ENCODE assay signal across 1 cellular context in the genomic region with DNA sequence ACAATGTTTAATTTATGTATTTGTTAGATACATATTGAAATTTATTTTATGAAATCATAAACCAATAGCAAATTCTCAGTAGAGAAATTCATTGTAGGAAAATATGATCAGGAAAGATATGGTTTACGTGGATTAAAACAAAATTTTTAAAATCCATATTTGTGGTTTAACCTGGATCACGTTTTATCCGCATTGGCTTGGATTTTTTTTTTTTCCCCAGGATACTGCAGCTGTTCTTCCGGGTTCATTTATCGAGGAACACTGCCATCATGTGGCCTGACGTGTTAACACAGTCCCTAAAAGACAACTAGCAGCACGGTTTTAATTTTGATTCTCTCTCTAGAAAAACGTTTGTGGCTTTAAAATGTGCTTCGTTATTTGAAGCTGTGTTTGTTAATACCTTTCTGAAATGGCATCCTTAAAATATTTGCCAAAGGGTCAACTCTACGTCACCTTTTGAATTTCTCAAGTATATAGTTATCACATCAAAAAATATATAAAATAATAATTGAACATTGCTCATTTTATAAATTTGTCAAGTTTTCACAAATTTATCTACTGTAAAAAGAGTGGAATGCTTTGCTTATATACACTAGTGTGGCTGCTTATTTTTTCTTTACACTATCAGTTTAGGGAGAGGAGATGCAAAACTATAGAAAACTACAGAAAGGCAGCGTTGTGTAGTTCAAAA.
A peak's percentile ranks its signal among the peaks of the same experiment; 100 is the strongest.
TF ChIP-seq lines count a peak whose summit lies in the region.

No MANE protein-coding gene starts in this region.

TF ChIP-seq in HepG2, 621 proteins besides CTCF, POLR2A, EP300 and RAD21 (continued from another document and continues in another):
- TF ChIP-seq, protein P1, sequence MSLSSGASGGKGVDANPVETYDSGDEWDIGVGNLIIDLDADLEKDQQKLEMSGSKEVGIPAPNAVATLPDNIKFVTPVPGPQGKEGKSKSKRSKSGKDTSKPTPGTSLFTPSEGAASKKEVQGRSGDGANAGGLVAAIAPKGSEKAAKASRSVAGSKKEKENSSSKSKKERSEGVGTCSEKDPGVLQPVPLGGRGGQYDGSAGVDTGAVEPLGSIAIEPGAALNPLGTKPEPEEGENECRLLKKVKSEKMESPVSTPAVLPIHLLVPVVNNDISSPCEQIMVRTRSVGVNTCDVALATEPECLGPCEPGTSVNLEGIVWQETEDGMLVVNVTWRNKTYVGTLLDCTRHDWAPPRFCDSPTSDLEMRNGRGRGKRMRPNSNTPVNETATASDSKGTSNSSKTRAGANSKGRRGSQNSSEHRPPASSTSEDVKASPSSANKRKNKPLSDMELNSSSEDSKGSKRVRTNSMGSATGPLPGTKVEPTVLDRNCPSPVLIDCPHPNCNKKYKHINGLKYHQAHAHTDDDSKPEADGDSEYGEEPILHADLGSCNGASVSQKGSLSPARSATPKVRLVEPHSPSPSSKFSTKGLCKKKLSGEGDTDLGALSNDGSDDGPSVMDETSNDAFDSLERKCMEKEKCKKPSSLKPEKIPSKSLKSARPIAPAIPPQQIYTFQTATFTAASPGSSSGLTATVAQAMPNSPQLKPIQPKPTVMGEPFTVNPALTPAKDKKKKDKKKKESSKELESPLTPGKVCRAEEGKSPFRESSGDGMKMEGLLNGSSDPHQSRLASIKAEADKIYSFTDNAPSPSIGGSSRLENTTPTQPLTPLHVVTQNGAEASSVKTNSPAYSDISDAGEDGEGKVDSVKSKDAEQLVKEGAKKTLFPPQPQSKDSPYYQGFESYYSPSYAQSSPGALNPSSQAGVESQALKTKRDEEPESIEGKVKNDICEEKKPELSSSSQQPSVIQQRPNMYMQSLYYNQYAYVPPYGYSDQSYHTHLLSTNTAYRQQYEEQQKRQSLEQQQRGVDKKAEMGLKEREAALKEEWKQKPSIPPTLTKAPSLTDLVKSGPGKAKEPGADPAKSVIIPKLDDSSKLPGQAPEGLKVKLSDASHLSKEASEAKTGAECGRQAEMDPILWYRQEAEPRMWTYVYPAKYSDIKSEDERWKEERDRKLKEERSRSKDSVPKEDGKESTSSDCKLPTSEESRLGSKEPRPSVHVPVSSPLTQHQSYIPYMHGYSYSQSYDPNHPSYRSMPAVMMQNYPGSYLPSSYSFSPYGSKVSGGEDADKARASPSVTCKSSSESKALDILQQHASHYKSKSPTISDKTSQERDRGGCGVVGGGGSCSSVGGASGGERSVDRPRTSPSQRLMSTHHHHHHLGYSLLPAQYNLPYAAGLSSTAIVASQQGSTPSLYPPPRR (CRISPR knock-in tag; IDR thresholded peaks at IDR 0.05; ENCODE audit: borderline replicate concordance), result no peak
- TF ChIP-seq ZFP36 (IDR thresholded peaks at IDR 0.05; ENCODE audit: borderline replicate concordance, low read depth, low read length, partially characterized antibody) (no peak), ZNF143 (CRISPR knock-in tag; IDR thresholded peaks at IDR 0.05) (no peak), XRCC5 (optimal IDR thresholded peaks at IDR 0.05; ENCODE audit: low read length) (no peak), ZNF17 (CRISPR knock-in tag; IDR thresholded peaks at IDR 0.05) (no peak), CBFB (CRISPR knock-in tag; IDR thresholded peaks at IDR 0.05) (no peak), KDM3A (CRISPR knock-in tag; IDR thresholded peaks at IDR 0.05; ENCODE audit: low read depth) (0 out of 2 replicates have a peak, but pooled peaks have one; percentile 22), ZNF614 (CRISPR knock-in tag; IDR thresholded peaks at IDR 0.05; ENCODE audit: borderline replicate concordance) (no peak), ZNF264 (CRISPR knock-in tag; IDR thresholded peaks at IDR 0.05) (no peak), ESRRA (CRISPR knock-in tag; IDR thresholded peaks at IDR 0.05; ENCODE audit: low read depth) (no peak), NR2F6 (IDR thresholded peaks at IDR 0.05) (no peak), NR2F6 (CRISPR knock-in tag; IDR thresholded peaks at IDR 0.05) (0 out of 2 replicates have a peak, but pooled peaks have one; percentile 11), ZNF619 (CRISPR knock-in tag; IDR thresholded peaks at IDR 0.05) (no peak), ZKSCAN5 (CRISPR knock-in tag; IDR thresholded peaks at IDR 0.05) (no peak), GTF2F1 (IDR thresholded peaks at IDR 0.05; ENCODE audit: low read length) (no peak), MIXL1 (CRISPR knock-in tag; IDR thresholded peaks at IDR 0.05) (peak; percentile 64; the same call in 1 of the 2 replicates), NCOR1 (IDR thresholded peaks at IDR 0.05; ENCODE audit: borderline replicate concordance, low read length) (no peak), NFIC (IDR thresholded peaks at IDR 0.05; ENCODE audit: low read length) (no peak), U2AF2 (IDR thresholded peaks at IDR 0.05; ENCODE audit: low read depth, low read length) (no peak), ZNF660 (CRISPR knock-in tag; IDR thresholded peaks at IDR 0.05; ENCODE audit: borderline replicate concordance, low read depth) (no peak), GATAD1 (CRISPR knock-in tag; IDR thresholded peaks at IDR 0.05) (no peak), YEATS2 (CRISPR knock-in tag; IDR thresholded peaks at IDR 0.05; ENCODE audit: borderline replicate concordance) (peak; percentile 23; the same call in 1 of the 2 replicates), SMC3 (IDR thresholded peaks at IDR 0.05; ENCODE audit: low read length) (peak; percentile 94), MTA3 (CRISPR knock-in tag; IDR thresholded peaks at IDR 0.05) (no peak), RARG (CRISPR knock-in tag; IDR thresholded peaks at IDR 0.05; ENCODE audit: low read depth) (no peak), MEF2D (CRISPR knock-in tag; IDR thresholded peaks at IDR 0.05) (no peak), ZSCAN20 (CRISPR knock-in tag; IDR thresholded peaks at IDR 0.05; ENCODE audit: borderline replicate concordance) (no peak), DPF2 (CRISPR knock-in tag; IDR thresholded peaks at IDR 0.05; ENCODE audit: borderline replicate concordance, low read depth) (no peak), BHLHE40 (IDR thresholded peaks at IDR 0.05; ENCODE audit: low read length) (peak; percentile 60; the same call in 1 of the 2 replicates)
- TF ChIP-seq, protein P2, sequence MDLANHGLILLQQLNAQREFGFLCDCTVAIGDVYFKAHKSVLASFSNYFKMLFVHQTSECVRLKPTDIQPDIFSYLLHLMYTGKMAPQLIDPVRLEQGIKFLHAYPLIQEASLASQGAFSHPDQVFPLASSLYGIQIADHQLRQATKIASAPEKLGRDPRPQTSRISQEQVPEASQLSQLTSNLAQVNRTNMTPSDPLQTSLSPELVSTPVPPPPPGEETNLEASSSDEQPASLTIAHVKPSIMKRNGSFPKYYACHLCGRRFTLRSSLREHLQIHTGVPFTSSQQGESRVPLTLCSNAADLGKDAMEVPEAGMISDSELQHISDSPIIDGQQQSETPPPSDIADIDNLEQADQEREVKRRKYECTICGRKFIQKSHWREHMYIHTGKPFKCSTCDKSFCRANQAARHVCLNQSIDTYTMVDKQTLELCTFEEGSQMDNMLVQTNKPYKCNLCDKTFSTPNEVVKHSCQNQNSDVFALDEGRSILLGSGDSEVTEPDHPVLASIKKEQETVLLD (CRISPR knock-in tag; IDR thresholded peaks at IDR 0.05; ENCODE audit: low read depth), result no peak
- TF ChIP-seq, protein P3, sequence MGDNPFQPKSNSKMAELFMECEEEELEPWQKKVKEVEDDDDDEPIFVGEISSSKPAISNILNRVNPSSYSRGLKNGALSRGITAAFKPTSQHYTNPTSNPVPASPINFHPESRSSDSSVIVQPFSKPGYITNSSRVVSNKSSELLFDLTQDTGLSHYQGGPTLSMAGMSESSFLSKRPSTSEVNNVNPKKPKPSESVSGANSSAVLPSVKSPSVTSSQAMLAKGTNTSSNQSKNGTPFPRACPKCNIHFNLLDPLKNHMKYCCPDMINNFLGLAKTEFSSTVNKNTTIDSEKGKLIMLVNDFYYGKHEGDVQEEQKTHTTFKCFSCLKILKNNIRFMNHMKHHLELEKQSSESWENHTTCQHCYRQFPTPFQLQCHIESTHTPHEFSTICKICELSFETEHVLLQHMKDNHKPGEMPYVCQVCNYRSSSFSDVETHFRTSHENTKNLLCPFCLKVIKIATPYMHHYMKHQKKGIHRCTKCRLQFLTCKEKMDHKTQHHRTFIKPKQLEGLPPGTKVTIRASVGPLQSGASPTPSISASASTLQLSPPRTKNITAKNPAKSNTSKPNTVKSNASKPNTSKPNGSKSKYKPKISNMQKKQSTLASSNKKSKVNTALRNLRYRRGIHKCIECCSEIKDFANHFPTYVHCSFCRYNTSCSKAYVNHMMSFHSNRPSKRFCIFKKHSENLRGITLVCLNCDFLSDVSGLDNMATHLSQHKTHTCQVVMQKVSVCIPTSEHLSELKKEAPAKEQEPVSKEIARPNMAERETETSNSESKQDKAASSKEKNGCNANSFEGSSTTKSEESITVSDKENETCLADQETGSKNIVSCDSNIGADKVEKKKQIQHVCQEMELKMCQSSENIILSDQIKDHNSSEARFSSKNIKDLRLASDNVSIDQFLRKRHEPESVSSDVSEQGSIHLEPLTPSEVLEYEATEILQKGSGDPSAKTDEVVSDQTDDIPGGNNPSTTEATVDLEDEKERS (CRISPR knock-in tag; IDR thresholded peaks at IDR 0.05), result no peak
- TF ChIP-seq, protein P4, sequence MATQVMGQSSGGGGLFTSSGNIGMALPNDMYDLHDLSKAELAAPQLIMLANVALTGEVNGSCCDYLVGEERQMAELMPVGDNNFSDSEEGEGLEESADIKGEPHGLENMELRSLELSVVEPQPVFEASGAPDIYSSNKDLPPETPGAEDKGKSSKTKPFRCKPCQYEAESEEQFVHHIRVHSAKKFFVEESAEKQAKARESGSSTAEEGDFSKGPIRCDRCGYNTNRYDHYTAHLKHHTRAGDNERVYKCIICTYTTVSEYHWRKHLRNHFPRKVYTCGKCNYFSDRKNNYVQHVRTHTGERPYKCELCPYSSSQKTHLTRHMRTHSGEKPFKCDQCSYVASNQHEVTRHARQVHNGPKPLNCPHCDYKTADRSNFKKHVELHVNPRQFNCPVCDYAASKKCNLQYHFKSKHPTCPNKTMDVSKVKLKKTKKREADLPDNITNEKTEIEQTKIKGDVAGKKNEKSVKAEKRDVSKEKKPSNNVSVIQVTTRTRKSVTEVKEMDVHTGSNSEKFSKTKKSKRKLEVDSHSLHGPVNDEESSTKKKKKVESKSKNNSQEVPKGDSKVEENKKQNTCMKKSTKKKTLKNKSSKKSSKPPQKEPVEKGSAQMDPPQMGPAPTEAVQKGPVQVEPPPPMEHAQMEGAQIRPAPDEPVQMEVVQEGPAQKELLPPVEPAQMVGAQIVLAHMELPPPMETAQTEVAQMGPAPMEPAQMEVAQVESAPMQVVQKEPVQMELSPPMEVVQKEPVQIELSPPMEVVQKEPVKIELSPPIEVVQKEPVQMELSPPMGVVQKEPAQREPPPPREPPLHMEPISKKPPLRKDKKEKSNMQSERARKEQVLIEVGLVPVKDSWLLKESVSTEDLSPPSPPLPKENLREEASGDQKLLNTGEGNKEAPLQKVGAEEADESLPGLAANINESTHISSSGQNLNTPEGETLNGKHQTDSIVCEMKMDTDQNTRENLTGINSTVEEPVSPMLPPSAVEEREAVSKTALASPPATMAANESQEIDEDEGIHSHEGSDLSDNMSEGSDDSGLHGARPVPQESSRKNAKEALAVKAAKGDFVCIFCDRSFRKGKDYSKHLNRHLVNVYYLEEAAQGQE (IDR thresholded peaks at IDR 0.05; ENCODE audit: borderline replicate concordance in 1 of 2, low read depth in 1 of 2, low read length in 2 of 2), result no peak
- TF ChIP-seq, protein P5, sequence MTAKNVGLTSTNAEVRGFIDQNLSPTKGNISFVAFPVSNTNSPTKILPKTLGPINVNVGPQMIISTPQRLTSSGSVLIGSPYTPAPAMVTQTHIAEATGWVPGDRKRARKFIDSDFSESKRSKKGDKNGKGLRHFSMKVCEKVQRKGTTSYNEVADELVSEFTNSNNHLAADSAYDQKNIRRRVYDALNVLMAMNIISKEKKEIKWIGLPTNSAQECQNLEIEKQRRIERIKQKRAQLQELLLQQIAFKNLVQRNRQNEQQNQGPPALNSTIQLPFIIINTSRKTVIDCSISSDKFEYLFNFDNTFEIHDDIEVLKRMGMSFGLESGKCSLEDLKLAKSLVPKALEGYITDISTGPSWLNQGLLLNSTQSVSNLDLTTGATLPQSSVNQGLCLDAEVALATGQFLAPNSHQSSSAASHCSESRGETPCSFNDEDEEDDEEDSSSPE (CRISPR knock-in tag; IDR thresholded peaks at IDR 0.05), result no peak
- TF ChIP-seq, protein P6, sequence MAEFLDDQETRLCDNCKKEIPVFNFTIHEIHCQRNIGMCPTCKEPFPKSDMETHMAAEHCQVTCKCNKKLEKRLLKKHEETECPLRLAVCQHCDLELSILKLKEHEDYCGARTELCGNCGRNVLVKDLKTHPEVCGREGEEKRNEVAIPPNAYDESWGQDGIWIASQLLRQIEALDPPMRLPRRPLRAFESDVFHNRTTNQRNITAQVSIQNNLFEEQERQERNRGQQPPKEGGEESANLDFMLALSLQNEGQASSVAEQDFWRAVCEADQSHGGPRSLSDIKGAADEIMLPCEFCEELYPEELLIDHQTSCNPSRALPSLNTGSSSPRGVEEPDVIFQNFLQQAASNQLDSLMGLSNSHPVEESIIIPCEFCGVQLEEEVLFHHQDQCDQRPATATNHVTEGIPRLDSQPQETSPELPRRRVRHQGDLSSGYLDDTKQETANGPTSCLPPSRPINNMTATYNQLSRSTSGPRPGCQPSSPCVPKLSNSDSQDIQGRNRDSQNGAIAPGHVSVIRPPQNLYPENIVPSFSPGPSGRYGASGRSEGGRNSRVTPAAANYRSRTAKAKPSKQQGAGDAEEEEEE (CRISPR knock-in tag; IDR thresholded peaks at IDR 0.05; ENCODE audit: borderline replicate concordance), result no peak
- TF ChIP-seq, protein P7, sequence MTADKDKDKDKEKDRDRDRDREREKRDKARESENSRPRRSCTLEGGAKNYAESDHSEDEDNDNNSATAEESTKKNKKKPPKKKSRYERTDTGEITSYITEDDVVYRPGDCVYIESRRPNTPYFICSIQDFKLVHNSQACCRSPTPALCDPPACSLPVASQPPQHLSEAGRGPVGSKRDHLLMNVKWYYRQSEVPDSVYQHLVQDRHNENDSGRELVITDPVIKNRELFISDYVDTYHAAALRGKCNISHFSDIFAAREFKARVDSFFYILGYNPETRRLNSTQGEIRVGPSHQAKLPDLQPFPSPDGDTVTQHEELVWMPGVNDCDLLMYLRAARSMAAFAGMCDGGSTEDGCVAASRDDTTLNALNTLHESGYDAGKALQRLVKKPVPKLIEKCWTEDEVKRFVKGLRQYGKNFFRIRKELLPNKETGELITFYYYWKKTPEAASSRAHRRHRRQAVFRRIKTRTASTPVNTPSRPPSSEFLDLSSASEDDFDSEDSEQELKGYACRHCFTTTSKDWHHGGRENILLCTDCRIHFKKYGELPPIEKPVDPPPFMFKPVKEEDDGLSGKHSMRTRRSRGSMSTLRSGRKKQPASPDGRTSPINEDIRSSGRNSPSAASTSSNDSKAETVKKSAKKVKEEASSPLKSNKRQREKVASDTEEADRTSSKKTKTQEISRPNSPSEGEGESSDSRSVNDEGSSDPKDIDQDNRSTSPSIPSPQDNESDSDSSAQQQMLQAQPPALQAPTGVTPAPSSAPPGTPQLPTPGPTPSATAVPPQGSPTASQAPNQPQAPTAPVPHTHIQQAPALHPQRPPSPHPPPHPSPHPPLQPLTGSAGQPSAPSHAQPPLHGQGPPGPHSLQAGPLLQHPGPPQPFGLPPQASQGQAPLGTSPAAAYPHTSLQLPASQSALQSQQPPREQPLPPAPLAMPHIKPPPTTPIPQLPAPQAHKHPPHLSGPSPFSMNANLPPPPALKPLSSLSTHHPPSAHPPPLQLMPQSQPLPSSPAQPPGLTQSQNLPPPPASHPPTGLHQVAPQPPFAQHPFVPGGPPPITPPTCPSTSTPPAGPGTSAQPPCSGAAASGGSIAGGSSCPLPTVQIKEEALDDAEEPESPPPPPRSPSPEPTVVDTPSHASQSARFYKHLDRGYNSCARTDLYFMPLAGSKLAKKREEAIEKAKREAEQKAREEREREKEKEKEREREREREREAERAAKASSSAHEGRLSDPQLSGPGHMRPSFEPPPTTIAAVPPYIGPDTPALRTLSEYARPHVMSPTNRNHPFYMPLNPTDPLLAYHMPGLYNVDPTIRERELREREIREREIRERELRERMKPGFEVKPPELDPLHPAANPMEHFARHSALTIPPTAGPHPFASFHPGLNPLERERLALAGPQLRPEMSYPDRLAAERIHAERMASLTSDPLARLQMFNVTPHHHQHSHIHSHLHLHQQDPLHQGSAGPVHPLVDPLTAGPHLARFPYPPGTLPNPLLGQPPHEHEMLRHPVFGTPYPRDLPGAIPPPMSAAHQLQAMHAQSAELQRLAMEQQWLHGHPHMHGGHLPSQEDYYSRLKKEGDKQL (CRISPR knock-in tag; IDR thresholded peaks at IDR 0.05; ENCODE audit: low read depth), result no peak
